Comparison of ENCODE assay signal across 26 cellular contexts in the genomic region with DNA sequence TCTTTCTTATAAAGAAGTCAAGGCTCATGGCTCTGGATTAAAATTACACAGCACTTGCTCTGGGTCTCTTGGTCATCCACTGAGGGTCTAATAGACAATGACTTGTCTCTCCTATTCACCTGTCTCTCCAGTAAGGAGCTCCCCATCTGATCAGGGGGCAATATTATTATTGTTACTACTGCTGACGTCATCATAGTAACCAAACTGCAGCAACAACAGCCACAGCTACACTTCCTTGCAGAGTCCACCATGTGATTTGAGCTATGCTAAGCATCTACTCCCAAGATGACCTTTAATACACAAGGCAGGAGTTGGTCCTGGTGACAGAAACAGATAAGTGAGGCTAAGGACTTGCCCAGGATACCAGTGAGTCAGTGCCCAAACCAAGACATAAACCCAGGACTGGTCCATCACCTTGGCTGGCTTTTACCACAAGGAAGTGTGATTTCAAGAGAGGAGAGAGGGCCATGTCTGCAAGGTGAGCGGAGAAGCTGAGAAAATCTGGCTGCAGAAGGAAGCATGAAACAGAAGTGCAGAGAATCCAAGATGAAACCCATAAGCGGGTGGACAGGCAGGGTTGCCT.
"Had no signal": no experiment of that assay in that cellular context is flagged by ENCODE, and none has a peak within 500 bp of the region (broad histone marks: within the 10 kb centered on the region; RNA-seq: fewer than 3 reads in every experiment).

No MANE protein-coding gene starts in this region.

- H3K4me3 Mint-ChIP-seq: activated CD8-positive, alpha-beta T cell treated with anti-CD3 and anti-CD28 coated beads for 36 hours; activated naive CD4-positive, alpha-beta T cell treated with anti-CD3 and anti-CD28 coated beads for 36 hours; activated naive CD8-positive, alpha-beta T cell treated with anti-CD3 and anti-CD28 coated beads for 36 hours; activated T-cell treated with anti-CD3 and anti-CD28 coated beads, Interleukin-2, amount 50 U/mL, for 24 hours; activated T-helper 1 cell treated with anti-CD3 and anti-CD28 coated beads, Interleukin-12 subunit alpha, Interleukin-12 subunit beta, Interleukin-2, Interleukin-4 antibody, amounts not matched to agents 30 ng/mL and 10 ng/mL and 1 ng/mL, durations not matched to agents 14 hours and 24 hours and 36 hours; T-helper 1 cell treated with Interleukin-12 subunit alpha and Interleukin-12 subunit beta and Interleukin-4 antibody, amounts not matched to agents 30 μg/mL and 1 μg/mL, for 36 hours had no signal

- H3K36me3 ChIP-seq: brain microvascular endothelial cell, cardiac muscle cell, MG63, SJSA1 had no signal

- H3K4me3 ChIP-seq: cardiac muscle cell, MG63, SJSA1 had no signal

- ATAC-seq: activated CD4-positive, CD25-positive, alpha-beta regulatory T cell treated with anti-CD3 and anti-CD28 coated beads, Interleukin-2, amount 50 U/mL, for 24 hours; activated CD8-positive, alpha-beta T cell treated with anti-CD3 and anti-CD28 coated beads for 36 hours; Panc1 had no signal

- H3K4me1 ChIP-seq: SJSA1 had no signal

- H3K4me1 Mint-ChIP-seq: activated naive CD8-positive, alpha-beta T cell treated with anti-CD3 and anti-CD28 coated beads for 36 hours had no signal

- H3K27ac ChIP-seq: brain microvascular endothelial cell, cardiac muscle cell, RWPE1, SJSA1 had no signal

- H3K36me3 Mint-ChIP-seq: activated naive CD8-positive, alpha-beta T cell treated with anti-CD3 and anti-CD28 coated beads for 36 hours had no signal

- H3K27me3 ChIP-seq: brain microvascular endothelial cell, cardiac muscle cell, MG63, SJSA1 had no signal

- H3K27ac Mint-ChIP-seq: activated CD8-positive, alpha-beta T cell treated with anti-CD3 and anti-CD28 coated beads for 36 hours; activated naive CD4-positive, alpha-beta T cell treated with anti-CD3 and anti-CD28 coated beads for 36 hours; activated naive CD8-positive, alpha-beta T cell treated with anti-CD3 and anti-CD28 coated beads for 36 hours; activated T-cell treated with anti-CD3 and anti-CD28 coated beads, Interleukin-2, amount 50 U/mL, for 24 hours; activated T-helper 1 cell treated with anti-CD3 and anti-CD28 coated beads, Interleukin-12 subunit alpha, Interleukin-12 subunit beta, Interleukin-2, Interleukin-4 antibody, amounts not matched to agents 30 ng/mL and 10 ng/mL and 1 ng/mL, durations not matched to agents 14 hours and 24 hours and 36 hours; T-helper 1 cell treated with Interleukin-12 subunit alpha and Interleukin-12 subunit beta and Interleukin-4 antibody, amounts not matched to agents 30 μg/mL and 1 μg/mL, for 36 hours had no signal

- DNase-seq: activated CD4-positive, alpha-beta T cell treated with anti-CD3 and anti-CD28 coated beads for 4 hours; activated CD8-positive, alpha-beta T cell treated with anti-CD3 and anti-CD28 coated beads for 36 hours; activated effector memory CD4-positive, alpha-beta T cell treated with Interleukin-2 at 50 U/mL for 16 hours; activated naive CD4-positive, alpha-beta T cell treated with anti-CD3 and anti-CD28 coated beads for 36 hours; activated naive CD8-positive, alpha-beta T cell treated with anti-CD3 and anti-CD28 coated beads for 36 hours; activated T-cell treated with anti-CD3 and anti-CD28 coated beads, Interleukin-2, amount 50 U/mL, for 24 hours; brain microvascular endothelial cell; MG63; MV-4-11; NCI-H1092 treated with DMSO at 0.1 percent for 48 hours; NCI-H1417 treated with DMSO at 0.1 percent for 48 hours; NCI-H1694; NCI-H2029; NCI-H2107; NCI-H2171 treated with DMSO at 0.1 percent for 48 hours; NCI-H226; NCI-H526 treated with DMSO at 0.1 percent for 48 hours; NCI-H82; Right ventricle myocardium superior had no signal
